1 cellular context compared by ENCODE assay signal in the genomic region with DNA sequence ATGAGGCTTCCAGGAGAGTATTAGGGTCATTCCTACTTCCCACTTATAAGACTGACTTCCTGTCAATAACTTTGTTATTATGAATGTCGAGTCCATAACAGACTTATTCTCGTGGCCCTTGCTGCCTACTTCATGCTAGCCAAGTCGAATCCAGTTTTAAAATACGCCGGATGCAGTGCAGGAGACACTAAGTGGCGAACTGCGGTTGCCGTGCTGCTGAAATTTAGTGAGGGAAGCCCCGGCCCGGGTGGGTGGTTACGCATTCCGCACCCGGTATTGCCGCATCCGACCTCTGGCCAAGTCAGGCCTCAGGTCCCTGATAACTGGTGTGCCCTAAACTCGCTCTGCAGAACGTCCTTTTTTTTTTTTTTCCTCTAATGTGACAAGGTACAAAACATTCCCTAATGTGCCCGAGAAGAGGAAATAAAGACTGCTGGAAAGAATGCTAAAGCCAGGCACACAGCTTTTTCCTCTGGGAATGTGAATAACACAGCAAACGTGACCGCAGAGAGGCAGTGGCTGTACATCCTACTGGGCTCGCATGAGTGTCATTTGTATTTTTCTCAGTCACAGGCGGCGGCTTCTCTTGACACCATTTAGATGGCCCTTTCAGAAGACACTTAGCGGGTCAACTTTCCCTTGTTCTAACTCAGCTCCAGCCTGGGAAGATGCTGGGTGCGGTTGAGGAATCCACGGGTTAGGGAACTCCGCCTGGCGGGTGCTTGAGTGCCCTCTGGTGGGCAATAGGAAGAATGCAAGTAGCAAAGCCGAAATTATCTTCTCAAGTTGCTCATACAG.
TF ChIP-seq lines count a peak whose summit lies in the region.

No MANE protein-coding gene starts in this region.

TF ChIP-seq in HepG2, 621 proteins besides CTCF, POLR2A, EP300 and RAD21 (continued from another document):
- TF ChIP-seq, protein P1, sequence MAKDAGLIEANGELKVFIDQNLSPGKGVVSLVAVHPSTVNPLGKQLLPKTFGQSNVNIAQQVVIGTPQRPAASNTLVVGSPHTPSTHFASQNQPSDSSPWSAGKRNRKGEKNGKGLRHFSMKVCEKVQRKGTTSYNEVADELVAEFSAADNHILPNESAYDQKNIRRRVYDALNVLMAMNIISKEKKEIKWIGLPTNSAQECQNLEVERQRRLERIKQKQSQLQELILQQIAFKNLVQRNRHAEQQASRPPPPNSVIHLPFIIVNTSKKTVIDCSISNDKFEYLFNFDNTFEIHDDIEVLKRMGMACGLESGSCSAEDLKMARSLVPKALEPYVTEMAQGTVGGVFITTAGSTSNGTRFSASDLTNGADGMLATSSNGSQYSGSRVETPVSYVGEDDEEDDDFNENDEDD (CRISPR knock-in tag; IDR thresholded peaks at IDR 0.05; ENCODE audit: borderline replicate concordance), result no peak
- no peak for TF ChIP-seq ZNF563 (CRISPR knock-in tag; IDR thresholded peaks at IDR 0.05)
- peak; percentile 48; the same call in 1 of the 2 replicates for TF ChIP-seq RARA (CRISPR knock-in tag; IDR thresholded peaks at IDR 0.05)
- TF ChIP-seq THAP11 (CRISPR knock-in tag; IDR thresholded peaks at IDR 0.05), result peak; percentile 74
- TF ChIP-seq MEIS1 (CRISPR knock-in tag; IDR thresholded peaks at IDR 0.05; ENCODE audit: borderline replicate concordance), result peak; percentile 57; the same call in 1 of the 2 replicates
- TF ChIP-seq, protein P2, sequence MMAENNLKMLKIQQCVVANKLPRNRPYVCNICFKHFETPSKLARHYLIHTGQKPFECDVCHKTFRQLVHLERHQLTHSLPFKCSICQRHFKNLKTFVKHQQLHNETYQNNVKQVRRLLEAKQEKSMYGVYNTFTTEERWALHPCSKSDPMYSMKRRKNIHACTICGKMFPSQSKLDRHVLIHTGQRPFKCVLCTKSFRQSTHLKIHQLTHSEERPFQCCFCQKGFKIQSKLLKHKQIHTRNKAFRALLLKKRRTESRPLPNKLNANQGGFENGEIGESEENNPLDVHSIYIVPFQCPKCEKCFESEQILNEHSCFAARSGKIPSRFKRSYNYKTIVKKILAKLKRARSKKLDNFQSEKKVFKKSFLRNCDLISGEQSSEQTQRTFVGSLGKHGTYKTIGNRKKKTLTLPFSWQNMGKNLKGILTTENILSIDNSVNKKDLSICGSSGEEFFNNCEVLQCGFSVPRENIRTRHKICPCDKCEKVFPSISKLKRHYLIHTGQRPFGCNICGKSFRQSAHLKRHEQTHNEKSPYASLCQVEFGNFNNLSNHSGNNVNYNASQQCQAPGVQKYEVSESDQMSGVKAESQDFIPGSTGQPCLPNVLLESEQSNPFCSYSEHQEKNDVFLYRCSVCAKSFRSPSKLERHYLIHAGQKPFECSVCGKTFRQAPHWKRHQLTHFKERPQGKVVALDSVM (CRISPR knock-in tag; IDR thresholded peaks at IDR 0.05), result peak; percentile 32; the same call in 1 of the 2 replicates
- TF ChIP-seq, protein P3, sequence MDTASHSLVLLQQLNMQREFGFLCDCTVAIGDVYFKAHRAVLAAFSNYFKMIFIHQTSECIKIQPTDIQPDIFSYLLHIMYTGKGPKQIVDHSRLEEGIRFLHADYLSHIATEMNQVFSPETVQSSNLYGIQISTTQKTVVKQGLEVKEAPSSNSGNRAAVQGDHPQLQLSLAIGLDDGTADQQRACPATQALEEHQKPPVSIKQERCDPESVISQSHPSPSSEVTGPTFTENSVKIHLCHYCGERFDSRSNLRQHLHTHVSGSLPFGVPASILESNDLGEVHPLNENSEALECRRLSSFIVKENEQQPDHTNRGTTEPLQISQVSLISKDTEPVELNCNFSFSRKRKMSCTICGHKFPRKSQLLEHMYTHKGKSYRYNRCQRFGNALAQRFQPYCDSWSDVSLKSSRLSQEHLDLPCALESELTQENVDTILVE (CRISPR knock-in tag; IDR thresholded peaks at IDR 0.05), result peak; percentile 47; the same call in 1 of the 2 replicates
- TF ChIP-seq GATAD1 (CRISPR knock-in tag; IDR thresholded peaks at IDR 0.05), result 0 out of 2 replicates have a peak, but pooled peaks have one; percentile 27
- TF ChIP-seq, protein P4, sequence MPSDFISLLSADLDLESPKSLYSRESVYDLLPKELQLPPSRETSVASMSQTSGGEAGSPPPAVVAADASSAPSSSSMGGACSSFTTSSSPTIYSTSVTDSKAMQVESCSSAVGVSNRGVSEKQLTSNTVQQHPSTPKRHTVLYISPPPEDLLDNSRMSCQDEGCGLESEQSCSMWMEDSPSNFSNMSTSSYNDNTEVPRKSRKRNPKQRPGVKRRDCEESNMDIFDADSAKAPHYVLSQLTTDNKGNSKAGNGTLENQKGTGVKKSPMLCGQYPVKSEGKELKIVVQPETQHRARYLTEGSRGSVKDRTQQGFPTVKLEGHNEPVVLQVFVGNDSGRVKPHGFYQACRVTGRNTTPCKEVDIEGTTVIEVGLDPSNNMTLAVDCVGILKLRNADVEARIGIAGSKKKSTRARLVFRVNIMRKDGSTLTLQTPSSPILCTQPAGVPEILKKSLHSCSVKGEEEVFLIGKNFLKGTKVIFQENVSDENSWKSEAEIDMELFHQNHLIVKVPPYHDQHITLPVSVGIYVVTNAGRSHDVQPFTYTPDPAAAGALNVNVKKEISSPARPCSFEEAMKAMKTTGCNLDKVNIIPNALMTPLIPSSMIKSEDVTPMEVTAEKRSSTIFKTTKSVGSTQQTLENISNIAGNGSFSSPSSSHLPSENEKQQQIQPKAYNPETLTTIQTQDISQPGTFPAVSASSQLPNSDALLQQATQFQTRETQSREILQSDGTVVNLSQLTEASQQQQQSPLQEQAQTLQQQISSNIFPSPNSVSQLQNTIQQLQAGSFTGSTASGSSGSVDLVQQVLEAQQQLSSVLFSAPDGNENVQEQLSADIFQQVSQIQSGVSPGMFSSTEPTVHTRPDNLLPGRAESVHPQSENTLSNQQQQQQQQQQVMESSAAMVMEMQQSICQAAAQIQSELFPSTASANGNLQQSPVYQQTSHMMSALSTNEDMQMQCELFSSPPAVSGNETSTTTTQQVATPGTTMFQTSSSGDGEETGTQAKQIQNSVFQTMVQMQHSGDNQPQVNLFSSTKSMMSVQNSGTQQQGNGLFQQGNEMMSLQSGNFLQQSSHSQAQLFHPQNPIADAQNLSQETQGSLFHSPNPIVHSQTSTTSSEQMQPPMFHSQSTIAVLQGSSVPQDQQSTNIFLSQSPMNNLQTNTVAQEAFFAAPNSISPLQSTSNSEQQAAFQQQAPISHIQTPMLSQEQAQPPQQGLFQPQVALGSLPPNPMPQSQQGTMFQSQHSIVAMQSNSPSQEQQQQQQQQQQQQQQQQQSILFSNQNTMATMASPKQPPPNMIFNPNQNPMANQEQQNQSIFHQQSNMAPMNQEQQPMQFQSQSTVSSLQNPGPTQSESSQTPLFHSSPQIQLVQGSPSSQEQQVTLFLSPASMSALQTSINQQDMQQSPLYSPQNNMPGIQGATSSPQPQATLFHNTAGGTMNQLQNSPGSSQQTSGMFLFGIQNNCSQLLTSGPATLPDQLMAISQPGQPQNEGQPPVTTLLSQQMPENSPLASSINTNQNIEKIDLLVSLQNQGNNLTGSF (CRISPR knock-in tag; IDR thresholded peaks at IDR 0.05), result no peak
- no peak for TF ChIP-seq NCOR1 (IDR thresholded peaks at IDR 0.05; ENCODE audit: borderline replicate concordance, low read length)
- TF ChIP-seq ZNF883 (CRISPR knock-in tag; IDR thresholded peaks at IDR 0.05; ENCODE audit: not compliant biosample characterization), result peak; percentile 49
- peak; percentile 58 for TF ChIP-seq KAT8 (CRISPR knock-in tag; IDR thresholded peaks at IDR 0.05)
- peak; percentile 10; the same call in 1 of the 2 replicates for TF ChIP-seq BCL6 (CRISPR knock-in tag; IDR thresholded peaks at IDR 0.05)
- TF ChIP-seq SOX5 (CRISPR knock-in tag; IDR thresholded peaks at IDR 0.05; ENCODE audit: borderline replicate concordance), result 0 out of 2 replicates have a peak, but pooled peaks have one; percentile 11
- TF ChIP-seq, protein P5, sequence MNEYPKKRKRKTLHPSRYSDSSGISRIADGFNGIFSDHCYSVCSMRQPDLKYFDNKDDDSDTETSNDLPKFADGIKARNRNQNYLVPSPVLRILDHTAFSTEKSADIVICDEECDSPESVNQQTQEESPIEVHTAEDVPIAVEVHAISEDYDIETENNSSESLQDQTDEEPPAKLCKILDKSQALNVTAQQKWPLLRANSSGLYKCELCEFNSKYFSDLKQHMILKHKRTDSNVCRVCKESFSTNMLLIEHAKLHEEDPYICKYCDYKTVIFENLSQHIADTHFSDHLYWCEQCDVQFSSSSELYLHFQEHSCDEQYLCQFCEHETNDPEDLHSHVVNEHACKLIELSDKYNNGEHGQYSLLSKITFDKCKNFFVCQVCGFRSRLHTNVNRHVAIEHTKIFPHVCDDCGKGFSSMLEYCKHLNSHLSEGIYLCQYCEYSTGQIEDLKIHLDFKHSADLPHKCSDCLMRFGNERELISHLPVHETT (CRISPR knock-in tag; conservative IDR thresholded peaks at IDR 0.05), result peak; percentile 65; the same call in 1 of the 2 replicates
- peak; percentile 91 for TF ChIP-seq CEBPG (CRISPR knock-in tag; IDR thresholded peaks at IDR 0.05)
- 0 out of 2 replicates have a peak, but pooled peaks have one; percentile 51 for TF ChIP-seq ZNF335 (CRISPR knock-in tag; IDR thresholded peaks at IDR 0.05)
- TF ChIP-seq GZF1 (CRISPR knock-in tag; IDR thresholded peaks at IDR 0.05), result peak; percentile 86
- TF ChIP-seq, protein P6, sequence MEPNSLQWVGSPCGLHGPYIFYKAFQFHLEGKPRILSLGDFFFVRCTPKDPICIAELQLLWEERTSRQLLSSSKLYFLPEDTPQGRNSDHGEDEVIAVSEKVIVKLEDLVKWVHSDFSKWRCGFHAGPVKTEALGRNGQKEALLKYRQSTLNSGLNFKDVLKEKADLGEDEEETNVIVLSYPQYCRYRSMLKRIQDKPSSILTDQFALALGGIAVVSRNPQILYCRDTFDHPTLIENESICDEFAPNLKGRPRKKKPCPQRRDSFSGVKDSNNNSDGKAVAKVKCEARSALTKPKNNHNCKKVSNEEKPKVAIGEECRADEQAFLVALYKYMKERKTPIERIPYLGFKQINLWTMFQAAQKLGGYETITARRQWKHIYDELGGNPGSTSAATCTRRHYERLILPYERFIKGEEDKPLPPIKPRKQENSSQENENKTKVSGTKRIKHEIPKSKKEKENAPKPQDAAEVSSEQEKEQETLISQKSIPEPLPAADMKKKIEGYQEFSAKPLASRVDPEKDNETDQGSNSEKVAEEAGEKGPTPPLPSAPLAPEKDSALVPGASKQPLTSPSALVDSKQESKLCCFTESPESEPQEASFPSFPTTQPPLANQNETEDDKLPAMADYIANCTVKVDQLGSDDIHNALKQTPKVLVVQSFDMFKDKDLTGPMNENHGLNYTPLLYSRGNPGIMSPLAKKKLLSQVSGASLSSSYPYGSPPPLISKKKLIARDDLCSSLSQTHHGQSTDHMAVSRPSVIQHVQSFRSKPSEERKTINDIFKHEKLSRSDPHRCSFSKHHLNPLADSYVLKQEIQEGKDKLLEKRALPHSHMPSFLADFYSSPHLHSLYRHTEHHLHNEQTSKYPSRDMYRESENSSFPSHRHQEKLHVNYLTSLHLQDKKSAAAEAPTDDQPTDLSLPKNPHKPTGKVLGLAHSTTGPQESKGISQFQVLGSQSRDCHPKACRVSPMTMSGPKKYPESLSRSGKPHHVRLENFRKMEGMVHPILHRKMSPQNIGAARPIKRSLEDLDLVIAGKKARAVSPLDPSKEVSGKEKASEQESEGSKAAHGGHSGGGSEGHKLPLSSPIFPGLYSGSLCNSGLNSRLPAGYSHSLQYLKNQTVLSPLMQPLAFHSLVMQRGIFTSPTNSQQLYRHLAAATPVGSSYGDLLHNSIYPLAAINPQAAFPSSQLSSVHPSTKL (CRISPR knock-in tag; IDR thresholded peaks at IDR 0.05), result peak; percentile 57
- no peak for TF ChIP-seq ZNF10 (CRISPR knock-in tag; IDR thresholded peaks at IDR 0.05; ENCODE audit: borderline replicate concordance, low read depth)
- peak; percentile 70; the same call in 1 of the 2 replicates for TF ChIP-seq ZNF556 (CRISPR knock-in tag; IDR thresholded peaks at IDR 0.05; ENCODE audit: borderline replicate concordance)
- no peak for TF ChIP-seq ZSCAN20 (CRISPR knock-in tag; IDR thresholded peaks at IDR 0.05; ENCODE audit: borderline replicate concordance)
- peak; percentile 43; the same call in 1 of the 2 replicates for TF ChIP-seq GFI1 (CRISPR knock-in tag; IDR thresholded peaks at IDR 0.05; ENCODE audit: borderline replicate concordance)
- peak; percentile 61 for TF ChIP-seq ZFX (CRISPR knock-in tag; IDR thresholded peaks at IDR 0.05; ENCODE audit: low read depth)
